ENCODE assay signal across 13 cellular contexts in the genomic region with DNA sequence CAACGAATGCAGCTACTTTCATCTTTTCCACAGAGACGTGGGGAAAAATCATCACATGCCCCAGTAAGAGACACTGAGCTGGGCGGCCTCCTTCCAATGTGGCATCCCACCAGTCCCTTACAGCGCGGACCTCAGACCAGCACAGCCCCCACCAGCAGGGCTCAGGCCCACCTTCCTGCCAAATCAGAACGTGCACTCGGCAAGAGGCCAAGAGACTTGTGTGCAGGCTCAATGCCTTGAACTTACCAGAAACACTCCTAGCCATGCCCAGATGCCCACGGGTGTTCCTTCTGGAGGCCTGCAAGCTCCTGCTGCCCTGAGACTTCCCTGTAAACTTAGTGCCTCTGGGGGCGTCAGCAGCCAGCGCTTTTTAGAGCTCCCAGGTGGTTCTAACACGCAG. TPM values are rescaled to one million over a fixed set of nuclear protein-coding genes. Genes with fewer than 3 reads are reported as not detected.
DNase-seq lines count a peak whose midpoint lies in the region; ATAC-seq and TF ChIP-seq lines count a peak whose summit lies in the region.
"Had no signal": no experiment of that assay in that cellular context is flagged by ENCODE, and none has a peak within 500 bp of the region (broad histone marks: within the 10 kb centered on the region; RNA-seq: fewer than 3 reads in every experiment).

No MANE protein-coding gene starts in this region.

- H3K9me3 Mint-ChIP-seq in stimulated activated naive CD8-positive, alpha-beta T cell treated with anti-CD3 and anti-CD28 coated beads, Interleukin-15, Interleukin-2, amounts not matched to agents 100 ng/mL and 50 ng/mL, for 24 hours: no peaks in the 10 kb centered on the region
- H3K9me3 Mint-ChIP-seq in glutamatergic neuron (ENCODE audit: unreplicated experiment) (no peaks in the 10 kb centered on the region), nephron (no peaks in the 10 kb centered on the region)
- H3K9me3 Mint-ChIP-seq: activated CD4-positive, alpha-beta memory T cell treated with anti-CD3 and anti-CD28 coated beads for 36 hours; memory B cell; neural crest cell; T-cell had no signal

- no peak overlapping the region for H3K4me3 Mint-ChIP-seq in stimulated activated naive CD8-positive, alpha-beta T cell treated with anti-CD3 and anti-CD28 coated beads, Interleukin-15, Interleukin-2, amounts not matched to agents 100 ng/mL and 50 ng/mL, for 24 hours
- H3K4me3 Mint-ChIP-seq in glutamatergic neuron (ENCODE audit: unreplicated experiment): no peak overlapping the region
- H3K4me3 Mint-ChIP-seq in nephron: no peak overlapping the region
- H3K4me3 Mint-ChIP-seq: activated CD4-positive, alpha-beta memory T cell treated with anti-CD3 and anti-CD28 coated beads for 36 hours; memory B cell; neural crest cell; T-cell had no signal

- ATAC-seq in stimulated activated naive CD8-positive, alpha-beta T cell treated with anti-CD3 and anti-CD28 coated beads, Interleukin-15, Interleukin-2, amounts not matched to agents 100 U/mL and 50 U/mL, for 24 hours: no peak
- no peak for ATAC-seq in GM19455 (IDR thresholded peaks at IDR 0.05; ENCODE audit: unreplicated experiment)
- no peak for ATAC-seq in GM18868 (IDR thresholded peaks at IDR 0.05; ENCODE audit: unreplicated experiment)
- ATAC-seq in GM21717 (IDR thresholded peaks at IDR 0.05; ENCODE audit: unreplicated experiment): no peak
- ATAC-seq: T-cell had no signal

- H3K4me1 Mint-ChIP-seq in stimulated activated naive CD8-positive, alpha-beta T cell treated with anti-CD3 and anti-CD28 coated beads, Interleukin-15, Interleukin-2, amounts not matched to agents 100 ng/mL and 50 ng/mL, for 24 hours (ENCODE audit: low read depth): peaks cover 4% of the 10 kb centered on the region
- H3K4me1 Mint-ChIP-seq in glutamatergic neuron (ENCODE audit: low read depth, unreplicated experiment) (peaks cover 3% of the 10 kb centered on the region), nephron (peaks cover 11% of the 10 kb centered on the region)
- H3K4me1 Mint-ChIP-seq: memory B cell, neural crest cell had no signal

- no peaks in the 10 kb centered on the region for H3K27me3 Mint-ChIP-seq in stimulated activated naive CD8-positive, alpha-beta T cell treated with anti-CD3 and anti-CD28 coated beads, Interleukin-15, Interleukin-2, amounts not matched to agents 100 ng/mL and 50 ng/mL, for 24 hours
- peaks cover 5% of the 10 kb centered on the region for H3K27me3 Mint-ChIP-seq in glutamatergic neuron (ENCODE audit: unreplicated experiment)
- no peaks in the 10 kb centered on the region for H3K27me3 Mint-ChIP-seq in nephron (ENCODE audit: low read depth)
- H3K27me3 Mint-ChIP-seq: activated CD4-positive, alpha-beta memory T cell treated with anti-CD3 and anti-CD28 coated beads for 36 hours; memory B cell; T-cell had no signal

- TF ChIP-seq CTCF in glutamatergic neuron (IDR thresholded peaks at IDR 0.05; ENCODE audit: partially characterized antibody, unreplicated experiment): no peak
- no peak for TF ChIP-seq CTCF in nephron (IDR thresholded peaks at IDR 0.05; ENCODE audit: unreplicated experiment in 3 of 3)

- peaks cover 83% of the 10 kb centered on the region for H3K36me3 Mint-ChIP-seq in stimulated activated naive CD8-positive, alpha-beta T cell treated with anti-CD3 and anti-CD28 coated beads, Interleukin-15, Interleukin-2, amounts not matched to agents 100 ng/mL and 50 ng/mL, for 24 hours (ENCODE audit: low read depth)
- no peaks in the 10 kb centered on the region for H3K36me3 Mint-ChIP-seq in glutamatergic neuron (ENCODE audit: unreplicated experiment)
- H3K36me3 Mint-ChIP-seq in nephron (ENCODE audit: low read depth): peaks cover 89% of the 10 kb centered on the region

- no peak for DNase-seq in stimulated activated naive CD8-positive, alpha-beta T cell treated with anti-CD3 and anti-CD28 coated beads, Interleukin-15, Interleukin-2, amounts not matched to agents 100 U/mL and 50 U/mL, for 24 hours
- DNase-seq in glutamatergic neuron (peak; percentile 3), Ammon's horn (ENCODE audit: low spot score) (no peak)
- DNase-seq: activated CD4-positive, alpha-beta memory T cell treated with anti-CD3 and anti-CD28 coated beads for 36 hours; NCI-H1417 treated with DMSO at 0.1 percent for 48 hours; T-cell had no signal

- H3K27ac Mint-ChIP-seq in stimulated activated naive CD8-positive, alpha-beta T cell treated with anti-CD3 and anti-CD28 coated beads, Interleukin-15, Interleukin-2, amounts not matched to agents 100 ng/mL and 50 ng/mL, for 24 hours: peak overlapping the region; percentile 26
- H3K27ac Mint-ChIP-seq in glutamatergic neuron (ENCODE audit: unreplicated experiment) (no peak overlapping the region), nephron (peak overlapping the region in 2 of 3 experiments; percentile 42 to 59)
- H3K27ac Mint-ChIP-seq: activated CD4-positive, alpha-beta memory T cell treated with anti-CD3 and anti-CD28 coated beads for 36 hours; memory B cell had no signal

RNA-seq across cellular contexts. Expression of gene WDR1, which starts 31.2 kb away (rescaled TPM):
- total RNA-seq in glutamatergic neuron (ENCODE audit: unreplicated experiment): 161 TPM
